Comparison of ENCODE assay signal across 8 cellular contexts in the genomic region with DNA sequence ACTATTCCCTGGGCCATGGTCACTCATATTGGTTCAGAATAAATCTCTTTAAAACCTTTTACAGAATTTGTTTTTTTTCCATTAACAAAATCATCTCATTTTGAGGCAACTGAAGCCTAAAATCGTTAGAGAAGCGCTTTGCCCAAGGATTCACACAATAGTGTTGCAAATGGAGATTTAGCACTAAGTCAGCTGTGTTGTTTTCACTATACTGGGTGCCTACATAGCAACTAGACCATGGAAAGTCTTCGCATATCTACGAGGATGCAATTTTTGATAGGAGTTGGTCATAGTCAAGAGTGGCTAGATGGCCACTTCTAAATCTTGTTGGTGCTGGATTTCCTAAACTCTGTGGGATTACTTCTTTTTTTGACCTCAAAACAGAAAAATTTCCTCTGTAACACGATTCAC. TPM values are rescaled to one million over a fixed set of nuclear protein-coding genes. Genes with fewer than 3 reads are reported as not detected.
DNase-seq lines count a peak whose midpoint lies in the region; ATAC-seq and TF ChIP-seq lines count a peak whose summit lies in the region.

No MANE protein-coding gene starts in this region.

- no peak for TF ChIP-seq CTCF in cardiac muscle cell (IDR thresholded peaks at IDR 0.05; ENCODE audit: low read depth, low read length)
- no peak for TF ChIP-seq CTCF in choroid plexus epithelial cell (conservative IDR thresholded peaks at IDR 0.05; ENCODE audit: low read depth, low read length)

- intact Hi-C loops in cardiac septum (cut with DNase I) = loop anchor here (2.0 to 5.0 kb wide), 2 partner anchors 49 to 241 kb away; a partner anchor contains a TSS
- intact Hi-C loops in activated T-helper 2 cell treated with anti-CD3 and anti-CD28 coated beads, Interferon-gamma antibody, Interleukin-2, Interleukin-4, amounts not matched to agents 10 μg/mL and 5 μg/mL and 100 μg/mL, durations not matched to agents 14 hours and 24 hours and 36 hours (cut with micrococcal nuclease) = loop anchor here (1.0 to 10.0 kb wide), 6 partner anchors 41 to 1897 kb away; a partner anchor contains a TSS

- H3K4me1 ChIP-seq in cardiac muscle cell (ENCODE audit: low read depth) (peaks cover 8% of the 10 kb centered on the region), mononuclear cell (ENCODE audit: insufficient read depth, low read length) (peaks cover 20% of the 10 kb centered on the region)

- H3K9me3 ChIP-seq in cardiac muscle cell (ENCODE audit: low read depth) (no peaks in the 10 kb centered on the region), mononuclear cell (ENCODE audit: low read depth, low read length) (no peaks in the 10 kb centered on the region)

- CTCF ChIA-PET in activated CD8-positive, alpha-beta memory T cell treated with anti-CD3 and anti-CD28 coated beads, Interleukin-2, amount 10 ng/mL, durations not matched to agents 7 days and 5 days (lab: Charles Lee) = interaction anchor here (1.5 kb wide), 1 partner anchor 12 kb away, joined by 3 read pairs; no protein-coding TSS in a partner anchor

- H3K27me3 Mint-ChIP-seq in activated CD8-positive, alpha-beta memory T cell treated with anti-CD3 and anti-CD28 coated beads, Interleukin-2, amount 10 ng/mL, durations not matched to agents 7 days and 5 days = peaks cover 3% of the 10 kb centered on the region
- peaks cover 7% of the 10 kb centered on the region for H3K27me3 Mint-ChIP-seq in activated T-helper 2 cell treated with anti-CD3 and anti-CD28 coated beads, Interferon-gamma antibody, Interleukin-2, Interleukin-4, amounts not matched to agents 10 μg/mL and 5 μg/mL and 100 μg/mL, durations not matched to agents 14 hours and 24 hours and 36 hours (ENCODE audit: low read depth)

- H3K27ac Mint-ChIP-seq in activated CD8-positive, alpha-beta memory T cell treated with anti-CD3 and anti-CD28 coated beads, Interleukin-2, amount 10 ng/mL, durations not matched to agents 7 days and 5 days = no peak overlapping the region
- no peak overlapping the region for H3K27ac Mint-ChIP-seq in activated T-helper 2 cell treated with anti-CD3 and anti-CD28 coated beads, Interferon-gamma antibody, Interleukin-2, Interleukin-4, amounts not matched to agents 10 μg/mL and 5 μg/mL and 100 μg/mL, durations not matched to agents 14 hours and 24 hours and 36 hours

- H3K27me3 ChIP-seq in cardiac muscle cell (no peaks in the 10 kb centered on the region), mononuclear cell (ENCODE audit: insufficient read depth, low read length) (peaks cover 3% of the 10 kb centered on the region)

- no peak overlapping the region for H3K4me3 Mint-ChIP-seq in activated CD8-positive, alpha-beta memory T cell treated with anti-CD3 and anti-CD28 coated beads, Interleukin-2, amount 10 ng/mL, durations not matched to agents 7 days and 5 days
- H3K4me3 Mint-ChIP-seq in activated T-helper 2 cell treated with anti-CD3 and anti-CD28 coated beads, Interferon-gamma antibody, Interleukin-2, Interleukin-4, amounts not matched to agents 10 μg/mL and 5 μg/mL and 100 μg/mL, durations not matched to agents 14 hours and 24 hours and 36 hours (ENCODE audit: low read depth) = no peak overlapping the region

- no peak for ATAC-seq in activated CD8-positive, alpha-beta memory T cell treated with anti-CD3 and anti-CD28 coated beads, Interleukin-2, amount 10 ng/mL, durations not matched to agents 7 days and 5 days
- no peak for ATAC-seq in HG02571 (IDR thresholded peaks at IDR 0.05; ENCODE audit: unreplicated experiment)
- ATAC-seq in GM19395 (IDR thresholded peaks at IDR 0.05; ENCODE audit: unreplicated experiment) = no peak

- no peaks in the 10 kb centered on the region for H3K36me3 ChIP-seq in cardiac muscle cell

- DNase-seq in cardiac muscle cell (ENCODE audit: low read depth in 1 of 2, low spot score in 1 of 2) (no peak), cardiac septum (ENCODE audit: low spot score) (no peak), choroid plexus epithelial cell (ENCODE audit: low read depth) (no peak)
- DNase-seq in activated CD8-positive, alpha-beta memory T cell treated with anti-CD3 and anti-CD28 coated beads, Interleukin-2, amount 10 ng/mL, durations not matched to agents 7 days and 5 days = no peak
- DNase-seq in activated T-helper 2 cell treated with anti-CD3 and anti-CD28 coated beads, Interferon-gamma antibody, Interleukin-2, Interleukin-4, amounts not matched to agents 10 μg/mL and 5 μg/mL and 100 μg/mL, durations not matched to agents 14 hours and 24 hours and 36 hours (ENCODE audit: low spot score) = no peak

- H3K27ac ChIP-seq in cardiac muscle cell = peak overlapping the region; percentile 78

- H3K4me1 Mint-ChIP-seq in activated CD8-positive, alpha-beta memory T cell treated with anti-CD3 and anti-CD28 coated beads, Interleukin-2, amount 10 ng/mL, durations not matched to agents 7 days and 5 days = peaks cover 7% of the 10 kb centered on the region
- H3K4me1 Mint-ChIP-seq in activated T-helper 2 cell treated with anti-CD3 and anti-CD28 coated beads, Interferon-gamma antibody, Interleukin-2, Interleukin-4, amounts not matched to agents 10 μg/mL and 5 μg/mL and 100 μg/mL, durations not matched to agents 14 hours and 24 hours and 36 hours (ENCODE audit: low read depth) = peaks cover 4% of the 10 kb centered on the region

- H3K36me3 Mint-ChIP-seq in activated CD8-positive, alpha-beta memory T cell treated with anti-CD3 and anti-CD28 coated beads, Interleukin-2, amount 10 ng/mL, durations not matched to agents 7 days and 5 days = no peaks in the 10 kb centered on the region
- H3K36me3 Mint-ChIP-seq in activated T-helper 2 cell treated with anti-CD3 and anti-CD28 coated beads, Interferon-gamma antibody, Interleukin-2, Interleukin-4, amounts not matched to agents 10 μg/mL and 5 μg/mL and 100 μg/mL, durations not matched to agents 14 hours and 24 hours and 36 hours (ENCODE audit: low read depth) = no peaks in the 10 kb centered on the region

- H3K9me3 Mint-ChIP-seq in activated CD8-positive, alpha-beta memory T cell treated with anti-CD3 and anti-CD28 coated beads, Interleukin-2, amount 10 ng/mL, durations not matched to agents 7 days and 5 days (ENCODE audit: low read depth) = no peaks in the 10 kb centered on the region
- H3K9me3 Mint-ChIP-seq in activated T-helper 2 cell treated with anti-CD3 and anti-CD28 coated beads, Interferon-gamma antibody, Interleukin-2, Interleukin-4, amounts not matched to agents 10 μg/mL and 5 μg/mL and 100 μg/mL, durations not matched to agents 14 hours and 24 hours and 36 hours = no peaks in the 10 kb centered on the region

- H3K4me3 ChIP-seq in cardiac muscle cell (peak overlapping the region; percentile 59), choroid plexus epithelial cell (ENCODE audit: low read depth, low read length) (peak overlapping the region; percentile 94), mononuclear cell (ENCODE audit: low read length) (peak overlapping the region; percentile 68)

RNA-seq across cellular contexts. Expression of a gene that starts 0.5 kb away (rescaled TPM):
- 26.7 and 35.1 TPM in 2 replicates for total RNA-seq in cardiac muscle cell
- polyA plus RNA-seq in cardiac muscle cell = 44.0 and 57.3 TPM in 2 replicates
- total RNA-seq in cardiac septum = 30.4 TPM
- total RNA-seq in mononuclear cell = 16.8 TPM
- 10 to 100 TPM; 41.4 to 52.1 TPM for total RNA-seq in activated CD8-positive, alpha-beta memory T cell treated with anti-CD3 and anti-CD28 coated beads, Interleukin-2, amount 10 ng/mL, durations not matched to agents 7 days and 5 days
- 59.9 and 63.4 TPM in 2 replicates for total RNA-seq in activated T-helper 2 cell treated with anti-CD3 and anti-CD28 coated beads, Interferon-gamma antibody, Interleukin-2, Interleukin-4, amounts not matched to agents 10 μg/mL and 5 μg/mL and 100 μg/mL, durations not matched to agents 14 hours and 24 hours and 36 hours

RNA-seq across cellular contexts. Expression of a gene that starts 41.5 kb away (rescaled TPM):
- 15.5 and 17.0 TPM in 2 replicates for total RNA-seq in cardiac muscle cell
- 27.6 and 29.7 TPM in 2 replicates for polyA plus RNA-seq in cardiac muscle cell
- 3.0 TPM for total RNA-seq in cardiac septum
- 0.10 TPM for total RNA-seq in mononuclear cell
- under 1 TPM; 0.37 to 0.44 TPM for total RNA-seq in activated CD8-positive, alpha-beta memory T cell treated with anti-CD3 and anti-CD28 coated beads, Interleukin-2, amount 10 ng/mL, durations not matched to agents 7 days and 5 days
- total RNA-seq in activated T-helper 2 cell treated with anti-CD3 and anti-CD28 coated beads, Interferon-gamma antibody, Interleukin-2, Interleukin-4, amounts not matched to agents 10 μg/mL and 5 μg/mL and 100 μg/mL, durations not matched to agents 14 hours and 24 hours and 36 hours = 1.3 and 2.4 TPM in 2 replicates

RNA-seq across cellular contexts. Expression of a gene that starts 47.6 kb away (rescaled TPM):
- total RNA-seq in cardiac muscle cell (12.0 and 20.7 TPM in 2 replicates), cardiac septum (20.4 TPM), mononuclear cell (75.1 TPM)
- 25.6 and 32.7 TPM in 2 replicates for polyA plus RNA-seq in cardiac muscle cell
- total RNA-seq in activated CD8-positive, alpha-beta memory T cell treated with anti-CD3 and anti-CD28 coated beads, Interleukin-2, amount 10 ng/mL, durations not matched to agents 7 days and 5 days = 10 to 100 TPM; 63.2 to 65.9 TPM
- 106 and 119 TPM in 2 replicates for total RNA-seq in activated T-helper 2 cell treated with anti-CD3 and anti-CD28 coated beads, Interferon-gamma antibody, Interleukin-2, Interleukin-4, amounts not matched to agents 10 μg/mL and 5 μg/mL and 100 μg/mL, durations not matched to agents 14 hours and 24 hours and 36 hours
